1 cellular context compared by ENCODE assay signal in genomic region chr15:76337739-76338554, GRCh38.
TF ChIP-seq lines count a peak whose summit lies in the region.

No MANE protein-coding gene starts in this region.

TF ChIP-seq in HepG2, 621 proteins besides CTCF, POLR2A, EP300 and RAD21 (continued from another document and continues in another):
- no peak for TF ChIP-seq ZNF550 (CRISPR knock-in tag; IDR thresholded peaks at IDR 0.05; ENCODE audit: borderline replicate concordance)
- TF ChIP-seq ZNF574 (CRISPR knock-in tag; IDR thresholded peaks at IDR 0.05): peak; percentile 70
- TF ChIP-seq HCFC1 (IDR thresholded peaks at IDR 0.05; ENCODE audit: low read depth, low read length): no peak
- no peak for TF ChIP-seq THAP11 (CRISPR knock-in tag; IDR thresholded peaks at IDR 0.05)
- no peak for TF ChIP-seq CEBPZ (IDR thresholded peaks at IDR 0.05; ENCODE audit: low read length)
- 0 out of 2 replicates have a peak, but pooled peaks have one; percentile 22 for TF ChIP-seq ERF (CRISPR knock-in tag; IDR thresholded peaks at IDR 0.05)
- TF ChIP-seq ESRRA (CRISPR knock-in tag; IDR thresholded peaks at IDR 0.05; ENCODE audit: low read depth): no peak
- TF ChIP-seq HMG20B (CRISPR knock-in tag; conservative IDR thresholded peaks at IDR 0.05): 0 out of 2 replicates have a peak, but pooled peaks have one; percentile 9
- TF ChIP-seq ZNF160 (CRISPR knock-in tag; IDR thresholded peaks at IDR 0.05): 0 out of 2 replicates have a peak, but pooled peaks have one; percentile 22
- no peak for TF ChIP-seq ZBTB1 (CRISPR knock-in tag; IDR thresholded peaks at IDR 0.05; ENCODE audit: borderline replicate concordance)
- TF ChIP-seq JUNB (CRISPR knock-in tag; IDR thresholded peaks at IDR 0.05; ENCODE audit: borderline replicate concordance): peak; percentile 59; the same call in 1 of the 2 replicates
- peak; percentile 11; the same call in 1 of the 2 replicates for TF ChIP-seq MED1 (CRISPR knock-in tag; IDR thresholded peaks at IDR 0.05)
- no peak for TF ChIP-seq ZFP36L1 (CRISPR knock-in tag; IDR thresholded peaks at IDR 0.05)
- no peak for TF ChIP-seq CENPX (CRISPR knock-in tag; IDR thresholded peaks at IDR 0.05)
- no peak for TF ChIP-seq ZSCAN29 (CRISPR knock-in tag; conservative IDR thresholded peaks at IDR 0.05)
- no peak; the same call in 1 of the 2 replicates for TF ChIP-seq KAT8 (CRISPR knock-in tag; IDR thresholded peaks at IDR 0.05)
- TF ChIP-seq HMG20A (CRISPR knock-in tag; IDR thresholded peaks at IDR 0.05; ENCODE audit: borderline replicate concordance): no peak
- no peak for TF ChIP-seq ZNF264 (CRISPR knock-in tag; IDR thresholded peaks at IDR 0.05)
- peak; percentile 95 for TF ChIP-seq MAX (IDR thresholded peaks at IDR 0.05)
- TF ChIP-seq ZKSCAN8 (CRISPR knock-in tag; IDR thresholded peaks at IDR 0.05; ENCODE audit: borderline replicate concordance): no peak
- TF ChIP-seq ZNF335 (CRISPR knock-in tag; IDR thresholded peaks at IDR 0.05): no peak
- TF ChIP-seq KDM6A (CRISPR knock-in tag; IDR thresholded peaks at IDR 0.05; ENCODE audit: low read depth): no peak
- TF ChIP-seq ASH2L (IDR thresholded peaks at IDR 0.05; ENCODE audit: insufficient read length, low read depth, low read length): peak; percentile 58
- peak; percentile 96 for TF ChIP-seq MYC (CRISPR knock-in tag; IDR thresholded peaks at IDR 0.05; ENCODE audit: borderline replicate concordance)
- TF ChIP-seq HNF1B (CRISPR knock-in tag; IDR thresholded peaks at IDR 0.05): 0 out of 2 replicates have a peak, but pooled peaks have one; percentile 18
- TF ChIP-seq HOXA7 (CRISPR knock-in tag; IDR thresholded peaks at IDR 0.05): no peak
- TF ChIP-seq CENPT (CRISPR knock-in tag; IDR thresholded peaks at IDR 0.05; ENCODE audit: low read depth): peak; percentile 81; the same call in 1 of the 2 replicates
- TF ChIP-seq MTERF4 (CRISPR knock-in tag; IDR thresholded peaks at IDR 0.05): no peak
- TF ChIP-seq ZBTB34 (CRISPR knock-in tag; IDR thresholded peaks at IDR 0.05): peak; percentile 40; the same call in 1 of the 2 replicates
- TF ChIP-seq PHF8 (CRISPR knock-in tag; IDR thresholded peaks at IDR 0.05): peak; percentile 77
- no peak for TF ChIP-seq SAFB2 (CRISPR knock-in tag; IDR thresholded peaks at IDR 0.05; ENCODE audit: borderline replicate concordance, low read depth)
- TF ChIP-seq ZNF563 (CRISPR knock-in tag; IDR thresholded peaks at IDR 0.05): peak; percentile 95
- TF ChIP-seq LCORL (IDR thresholded peaks at IDR 0.05): no peak
- no peak for TF ChIP-seq LCORL (CRISPR knock-in tag; IDR thresholded peaks at IDR 0.05)
- TF ChIP-seq ZNF3 (CRISPR knock-in tag; IDR thresholded peaks at IDR 0.05): no peak
- no peak for TF ChIP-seq SETDB1 (CRISPR knock-in tag; IDR thresholded peaks at IDR 0.05; ENCODE audit: borderline replicate concordance)
- no peak; the same call in 1 of the 2 replicates for TF ChIP-seq ZNF512B (CRISPR knock-in tag; IDR thresholded peaks at IDR 0.05; ENCODE audit: borderline replicate concordance)
- 0 out of 2 replicates have a peak, but pooled peaks have one; percentile 31 for TF ChIP-seq ZNF414 (CRISPR knock-in tag; IDR thresholded peaks at IDR 0.05)
- TF ChIP-seq MEIS2 (CRISPR knock-in tag; IDR thresholded peaks at IDR 0.05): peak; percentile 76; the same call in 1 of the 2 replicates
- no peak for TF ChIP-seq FOXP4 (CRISPR knock-in tag; IDR thresholded peaks at IDR 0.05)
- 0 out of 2 replicates have a peak, but pooled peaks have one; percentile 36 for TF ChIP-seq ARHGAP35 (CRISPR knock-in tag; IDR thresholded peaks at IDR 0.05; ENCODE audit: borderline replicate concordance)
- no peak for TF ChIP-seq PAWR (CRISPR knock-in tag; IDR thresholded peaks at IDR 0.05; ENCODE audit: borderline replicate concordance)
- TF ChIP-seq TIGD3 (CRISPR knock-in tag; IDR thresholded peaks at IDR 0.05; ENCODE audit: borderline replicate concordance): no peak
- TF ChIP-seq RARA (CRISPR knock-in tag; IDR thresholded peaks at IDR 0.05): peak; percentile 29; the same call in 1 of the 2 replicates
- TF ChIP-seq ZEB1 (IDR thresholded peaks at IDR 0.05; ENCODE audit: insufficient replicate concordance, low read depth): no peak
- no peak for TF ChIP-seq ZKSCAN1 (IDR thresholded peaks at IDR 0.05; ENCODE audit: low read length)
- TF ChIP-seq KDM1A (CRISPR knock-in tag; IDR thresholded peaks at IDR 0.05): no peak
